1 cellular context compared by ENCODE assay signal in the genomic region with DNA sequence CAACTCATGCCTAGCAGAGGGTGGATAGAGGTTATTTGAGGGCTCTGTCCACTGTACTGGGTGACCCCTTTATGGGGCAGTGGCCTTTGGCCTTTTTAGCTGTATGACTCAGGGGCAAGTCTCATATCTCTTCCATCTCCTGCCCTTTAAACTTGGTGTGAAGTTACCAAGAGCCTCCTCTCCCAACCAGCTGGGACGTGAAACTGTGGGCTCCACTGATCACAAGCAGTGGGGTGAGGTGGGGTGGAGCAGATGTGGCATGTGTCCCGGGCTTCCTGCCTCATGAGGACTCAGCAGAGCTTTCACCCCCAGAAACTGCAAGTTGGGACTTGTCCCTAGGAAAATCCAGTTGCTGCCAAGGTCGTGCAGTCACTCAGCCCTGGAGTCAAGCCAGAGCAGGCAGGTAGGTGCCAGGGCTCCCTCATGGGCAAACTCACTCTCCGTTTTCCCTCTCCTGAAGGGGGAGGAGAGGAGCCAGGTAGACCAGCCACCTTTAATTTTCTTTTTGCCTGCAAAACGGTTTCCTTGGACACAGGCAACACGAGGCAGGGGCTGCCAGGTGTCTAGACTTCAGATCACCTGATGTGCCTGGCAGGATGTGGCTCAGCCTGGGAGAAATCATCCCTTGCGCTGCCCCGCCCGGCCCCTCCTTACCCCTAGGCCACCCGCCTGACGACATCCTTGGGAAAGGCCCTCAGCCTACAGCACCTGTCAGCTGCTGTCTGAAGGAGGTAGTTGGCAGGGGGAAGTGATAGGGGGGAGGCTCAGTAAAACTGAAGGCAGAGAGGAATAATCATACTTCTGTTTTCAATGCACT.
A peak's percentile ranks its signal among the peaks of the same experiment; 100 is the strongest.
TF ChIP-seq lines count a peak whose summit lies in the region.

No MANE protein-coding gene starts in this region.

TF ChIP-seq in HEK293, 187 proteins besides CTCF, POLR2A, EP300 and RAD21 (continued from another document):
- TF ChIP-seq, protein P1, sequence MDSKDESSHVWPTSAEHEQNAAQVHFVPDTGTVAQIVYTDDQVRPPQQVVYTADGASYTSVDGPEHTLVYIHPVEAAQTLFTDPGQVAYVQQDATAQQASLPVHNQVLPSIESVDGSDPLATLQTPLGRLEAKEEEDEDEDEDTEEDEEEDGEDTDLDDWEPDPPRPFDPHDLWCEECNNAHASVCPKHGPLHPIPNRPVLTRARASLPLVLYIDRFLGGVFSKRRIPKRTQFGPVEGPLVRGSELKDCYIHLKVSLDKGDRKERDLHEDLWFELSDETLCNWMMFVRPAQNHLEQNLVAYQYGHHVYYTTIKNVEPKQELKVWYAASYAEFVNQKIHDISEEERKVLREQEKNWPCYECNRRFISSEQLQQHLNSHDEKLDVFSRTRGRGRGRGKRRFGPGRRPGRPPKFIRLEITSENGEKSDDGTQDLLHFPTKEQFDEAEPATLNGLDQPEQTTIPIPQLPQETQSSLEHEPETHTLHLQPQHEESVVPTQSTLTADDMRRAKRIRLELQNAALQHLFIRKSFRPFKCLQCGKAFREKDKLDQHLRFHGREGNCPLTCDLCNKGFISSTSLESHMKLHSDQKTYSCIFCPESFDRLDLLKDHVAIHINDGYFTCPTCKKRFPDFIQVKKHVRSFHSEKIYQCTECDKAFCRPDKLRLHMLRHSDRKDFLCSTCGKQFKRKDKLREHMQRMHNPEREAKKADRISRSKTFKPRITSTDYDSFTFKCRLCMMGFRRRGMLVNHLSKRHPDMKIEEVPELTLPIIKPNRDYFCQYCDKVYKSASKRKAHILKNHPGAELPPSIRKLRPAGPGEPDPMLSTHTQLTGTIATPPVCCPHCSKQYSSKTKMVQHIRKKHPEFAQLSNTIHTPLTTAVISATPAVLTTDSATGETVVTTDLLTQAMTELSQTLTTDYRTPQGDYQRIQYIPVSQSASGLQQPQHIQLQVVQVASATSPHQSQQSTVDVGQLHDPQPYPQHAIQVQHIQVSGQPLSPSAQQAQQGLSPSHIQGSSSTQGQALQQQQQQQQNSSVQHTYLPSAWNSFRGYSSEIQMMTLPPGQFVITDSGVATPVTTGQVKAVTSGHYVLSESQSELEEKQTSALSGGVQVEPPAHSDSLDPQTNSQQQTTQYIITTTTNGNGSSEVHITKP (tag by site-specific recombination; IDR thresholded peaks at IDR 0.05) = peak; percentile 90
- TF ChIP-seq ZSCAN16 (tag by site-specific recombination; IDR thresholded peaks at IDR 0.05) = no peak
- peak; percentile 74 for TF ChIP-seq PRDM1 (tag by site-specific recombination; IDR thresholded peaks at IDR 0.05)
- peak; percentile 60 for TF ChIP-seq ZBTB48 (tag by site-specific recombination; IDR thresholded peaks at IDR 0.05)
- TF ChIP-seq ZNF341 (tag by site-specific recombination; IDR thresholded peaks at IDR 0.05; ENCODE audit: low read depth) = peak; percentile 42; the same call in 1 of the 2 replicates
- TF ChIP-seq BCL11A (tag by site-specific recombination; IDR thresholded peaks at IDR 0.05; ENCODE audit: low read depth) = 0 out of 2 replicates have a peak, but pooled peaks have one; percentile 23
- no peak for TF ChIP-seq ZNF19 (tag by site-specific recombination; IDR thresholded peaks at IDR 0.05; ENCODE audit: low read depth)
- TF ChIP-seq KLF16 (tag by site-specific recombination; IDR thresholded peaks at IDR 0.05) = no peak
- 0 out of 2 replicates have a peak, but pooled peaks have one; percentile 27 for TF ChIP-seq ZNF600 (tag by site-specific recombination; IDR thresholded peaks at IDR 0.05)
- TF ChIP-seq, protein P2, sequence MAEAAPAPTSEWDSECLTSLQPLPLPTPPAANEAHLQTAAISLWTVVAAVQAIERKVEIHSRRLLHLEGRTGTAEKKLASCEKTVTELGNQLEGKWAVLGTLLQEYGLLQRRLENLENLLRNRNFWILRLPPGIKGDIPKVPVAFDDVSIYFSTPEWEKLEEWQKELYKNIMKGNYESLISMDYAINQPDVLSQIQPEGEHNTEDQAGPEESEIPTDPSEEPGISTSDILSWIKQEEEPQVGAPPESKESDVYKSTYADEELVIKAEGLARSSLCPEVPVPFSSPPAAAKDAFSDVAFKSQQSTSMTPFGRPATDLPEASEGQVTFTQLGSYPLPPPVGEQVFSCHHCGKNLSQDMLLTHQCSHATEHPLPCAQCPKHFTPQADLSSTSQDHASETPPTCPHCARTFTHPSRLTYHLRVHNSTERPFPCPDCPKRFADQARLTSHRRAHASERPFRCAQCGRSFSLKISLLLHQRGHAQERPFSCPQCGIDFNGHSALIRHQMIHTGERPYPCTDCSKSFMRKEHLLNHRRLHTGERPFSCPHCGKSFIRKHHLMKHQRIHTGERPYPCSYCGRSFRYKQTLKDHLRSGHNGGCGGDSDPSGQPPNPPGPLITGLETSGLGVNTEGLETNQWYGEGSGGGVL (tag by site-specific recombination; IDR thresholded peaks at IDR 0.05) = peak; percentile 81
- peak; percentile 93 for TF ChIP-seq KLF1 (tag by site-specific recombination; IDR thresholded peaks at IDR 0.05)
- TF ChIP-seq MZF1 (tag by site-specific recombination; IDR thresholded peaks at IDR 0.05; ENCODE audit: borderline replicate concordance) = no peak
- TF ChIP-seq ZNF155 (tag by site-specific recombination; IDR thresholded peaks at IDR 0.05) = no peak
- no peak for TF ChIP-seq ZIC2 (tag by site-specific recombination; IDR thresholded peaks at IDR 0.05)
- TF ChIP-seq, protein P3, sequence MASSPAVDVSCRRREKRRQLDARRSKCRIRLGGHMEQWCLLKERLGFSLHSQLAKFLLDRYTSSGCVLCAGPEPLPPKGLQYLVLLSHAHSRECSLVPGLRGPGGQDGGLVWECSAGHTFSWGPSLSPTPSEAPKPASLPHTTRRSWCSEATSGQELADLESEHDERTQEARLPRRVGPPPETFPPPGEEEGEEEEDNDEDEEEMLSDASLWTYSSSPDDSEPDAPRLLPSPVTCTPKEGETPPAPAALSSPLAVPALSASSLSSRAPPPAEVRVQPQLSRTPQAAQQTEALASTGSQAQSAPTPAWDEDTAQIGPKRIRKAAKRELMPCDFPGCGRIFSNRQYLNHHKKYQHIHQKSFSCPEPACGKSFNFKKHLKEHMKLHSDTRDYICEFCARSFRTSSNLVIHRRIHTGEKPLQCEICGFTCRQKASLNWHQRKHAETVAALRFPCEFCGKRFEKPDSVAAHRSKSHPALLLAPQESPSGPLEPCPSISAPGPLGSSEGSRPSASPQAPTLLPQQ (tag by site-specific recombination; IDR thresholded peaks at IDR 0.05) = peak; percentile 91
- 0 out of 2 replicates have a peak, but pooled peaks have one; percentile 18 for TF ChIP-seq ZNF394 (tag by site-specific recombination; IDR thresholded peaks at IDR 0.05; ENCODE audit: borderline replicate concordance)
- TF ChIP-seq ZBTB20 (tag by site-specific recombination; IDR thresholded peaks at IDR 0.05) = peak; percentile 58
- no peak for TF ChIP-seq HOXC10 (CRISPR knock-in tag; IDR thresholded peaks at IDR 0.05)
- TF ChIP-seq GLIS2 (tag by site-specific recombination; IDR thresholded peaks at IDR 0.05) = peak; percentile 36; the same call in 1 of the 2 replicates
- 0 out of 2 replicates have a peak, but pooled peaks have one; percentile 11 for TF ChIP-seq GLIS1 (tag by site-specific recombination; IDR thresholded peaks at IDR 0.05)
